16 cellular contexts compared by ENCODE assay signal in the genomic region with DNA sequence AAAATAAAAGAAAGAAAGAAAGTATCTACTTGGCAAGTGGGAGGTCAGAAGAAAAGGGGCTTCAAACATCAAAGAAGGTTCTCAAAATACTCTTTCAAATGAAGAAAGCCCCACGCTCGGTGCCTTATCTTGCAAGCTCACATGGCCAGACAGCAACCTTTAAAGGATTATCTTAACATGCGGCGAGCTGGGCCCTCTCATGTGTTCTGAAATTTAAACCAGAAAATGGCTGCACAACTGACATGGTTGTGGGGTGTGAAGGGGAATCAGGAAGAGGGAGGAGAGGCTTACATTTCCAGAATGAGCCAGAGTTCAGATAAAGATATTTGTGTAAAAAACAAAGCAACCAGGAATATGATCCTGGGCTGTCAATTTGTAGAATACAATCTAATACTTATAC.
"Had no signal": no experiment of that assay in that cellular context is flagged by ENCODE, and none has a peak within 500 bp of the region (broad histone marks: within the 10 kb centered on the region; RNA-seq: fewer than 3 reads in every experiment).

No MANE protein-coding gene starts in this region.

- DNase-seq: cortex of kidney; dorsolateral prefrontal cortex; effector CD8-positive, alpha-beta T cell; gastrocnemius medialis; immature natural killer cell; left ventricle myocardium superior; naive thymus-derived CD4-positive, alpha-beta T cell; nucleus accumbens; ovary; right cardiac atrium; small intestine; stimulated activated CD4-positive, alpha-beta T cell treated with anti-CD3 and anti-CD28 coated beads, Interleukin-12 subunit alpha, Interleukin-12 subunit beta, amount 100 ng/mL, for 4 hours; stimulated activated naive CD4-positive, alpha-beta T cell treated with Interleukin-2 at 50 U/mL for 16 hours had no signal

- H3K9me3 ChIP-seq: esophagus muscularis mucosa, gastrocnemius medialis, ovary had no signal

- H3K36me3 ChIP-seq: esophagus muscularis mucosa, gastrocnemius medialis, ovary had no signal

- H3K27me3 ChIP-seq: dorsolateral prefrontal cortex, esophagus muscularis mucosa, gastrocnemius medialis, ovary had no signal

- H3K4me1 ChIP-seq: esophagus muscularis mucosa, gastrocnemius medialis had no signal

- ATAC-seq: gastrocnemius medialis; left ventricle myocardium superior; naive thymus-derived CD4-positive, alpha-beta T cell; right cardiac atrium had no signal

- FAIRE-seq: endometrium, keratinocyte, small intestine had no signal

- H3K4me3 ChIP-seq: dorsolateral prefrontal cortex, esophagus muscularis mucosa, gastrocnemius medialis, ovary had no signal

- H3K27ac ChIP-seq: dorsolateral prefrontal cortex, esophagus muscularis mucosa, gastrocnemius medialis, ovary had no signal
